ENCODE assay signal across 18 cellular contexts in the genomic region with DNA sequence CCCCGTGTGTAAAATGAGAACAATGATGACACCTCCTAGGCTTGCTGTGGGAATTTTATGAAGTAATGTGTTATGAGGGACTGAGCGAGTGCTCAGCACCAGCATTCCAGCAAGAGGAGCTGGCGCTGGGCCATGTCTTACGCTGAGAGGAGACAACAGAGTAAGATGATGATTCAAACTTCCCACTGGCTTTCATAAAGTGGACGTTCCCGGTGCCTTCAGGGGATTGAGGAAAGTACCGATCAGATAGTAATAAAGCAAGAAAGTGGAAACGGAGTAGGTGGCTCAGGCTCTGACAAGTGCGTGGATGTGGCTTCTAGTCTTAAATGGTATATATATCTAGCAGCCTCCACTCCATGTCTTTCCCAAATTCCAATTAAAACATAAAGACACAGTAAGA.
DNase-seq lines count a peak whose midpoint lies in the region; ATAC-seq and TF ChIP-seq lines count a peak whose summit lies in the region.
"Had no signal": no experiment of that assay in that cellular context is flagged by ENCODE, and none has a peak within 500 bp of the region (broad histone marks: within the 10 kb centered on the region; RNA-seq: fewer than 3 reads in every experiment).

No MANE protein-coding gene starts in this region.

- no peak overlapping the region for H3K4me3 ChIP-seq in epithelial cell of esophagus (ENCODE audit: low read length)
- H3K4me3 ChIP-seq: esophagus squamous epithelium, PC-9, uterus had no signal

- no peak for ATAC-seq in GM21381 (IDR thresholded peaks at IDR 0.05; ENCODE audit: unreplicated experiment)
- ATAC-seq: left cardiac atrium; stimulated activated naive CD8-positive, alpha-beta T cell treated with anti-CD3 and anti-CD28 coated beads, Interleukin-15, Interleukin-2, amounts not matched to agents 100 U/mL and 50 U/mL, for 24 hours had no signal

- intact Hi-C loops in posterior cingulate gyrus (cut with DNase I): no loop called here

- DNase-seq in EL: peak; percentile 29
- DNase-seq in NCI-H69 (lab: John Stamatoyannopoulos, UW): peak; percentile 4
- peak; percentile 95 for DNase-seq in epithelial cell of esophagus (ENCODE audit: low read depth)
- peak in 7 of 10 donors; percentile 53 to 92 (median 74) for DNase-seq in posterior cingulate gyrus
- no peak for DNase-seq in dedifferentiated amniotic fluid mesenchymal stem cell (ENCODE audit: extremely low spot score)
- DNase-seq in COR-L47 (lab: John Stamatoyannopoulos, UW): no peak
- DNase-seq in AG08396 (ENCODE audit: low spot score): no peak
- DNase-seq: activated B cell treated with CpG ODN at 0.5 μM for 24 hours; activated effector memory CD4-positive, alpha-beta T cell treated with Interleukin-2 at 50 U/mL for 16 hours; esophagus squamous epithelium; Karpas-422; left cardiac atrium; NCI-H187; NCI-H526; stimulated activated naive CD8-positive, alpha-beta T cell treated with anti-CD3 and anti-CD28 coated beads, Interleukin-15, Interleukin-2, amounts not matched to agents 100 U/mL and 50 U/mL, for 24 hours; uterus had no signal

- TF ChIP-seq CTCF in epithelial cell of esophagus (IDR thresholded peaks at IDR 0.05; ENCODE audit: insufficient read depth, low read depth, low read length, missing control alignments): no peak

Comparison
In these comparisons a context has a peak if more than half of its experiments do, and no peak if none do; other contexts are left out.
1. DNase-seq: peak in EL (single experiment), NCI-H69 (single experiment), epithelial cell of esophagus (single experiment) and posterior cingulate gyrus (7 of 10); none in dedifferentiated amniotic fluid mesenchymal stem cell (single experiment), COR-L47 (single experiment) and AG08396 (single experiment).